19 cellular contexts compared by ENCODE assay signal in genomic region chr6:121828567-121828966, GRCh38.
A peak's percentile ranks its signal among the peaks of the same experiment; 100 is the strongest.
DNase-seq lines count a peak whose midpoint lies in the region; ATAC-seq, FAIRE-seq and TF ChIP-seq lines count a peak whose summit lies in the region.
"Had no signal": no experiment of that assay in that cellular context is flagged by ENCODE, and none has a peak within 500 bp of the region (broad histone marks: within the 10 kb centered on the region; RNA-seq: fewer than 3 reads in every experiment).

No MANE protein-coding gene starts in this region.

- H2AFZ ChIP-seq in HepG2 (ENCODE audit: low read length) = no peak overlapping the region
- H2AFZ ChIP-seq in astrocyte (ENCODE audit: low read depth, low read length) = no peak overlapping the region
- no peak overlapping the region for H2AFZ ChIP-seq in OCI-LY7 (ENCODE audit: low read length)
- H2AFZ ChIP-seq: PC-9 had no signal

- H3K4me1 Mint-ChIP-seq in astrocyte (ENCODE audit: low read depth, unreplicated experiment) = peaks cover 13% of the 10 kb centered on the region
- H3K4me1 Mint-ChIP-seq: CD8-positive, alpha-beta memory T cell had no signal

- H3K27me3 Mint-ChIP-seq in astrocyte (ENCODE audit: low read depth, unreplicated experiment) = no peaks in the 10 kb centered on the region
- H3K27me3 Mint-ChIP-seq: CD8-positive, alpha-beta memory T cell had no signal

- no peaks in the 10 kb centered on the region for H3K9me2 ChIP-seq in OCI-LY7 (ENCODE audit: insufficient read depth, low read length)

- no peak overlapping the region for H3K4me3 Mint-ChIP-seq in astrocyte (ENCODE audit: unreplicated experiment)
- H3K4me3 Mint-ChIP-seq: CD8-positive, alpha-beta memory T cell; GM23338 had no signal

- TF ChIP-seq CTCF in HepG2 (CRISPR knock-in tag; IDR thresholded peaks at IDR 0.05) (no peak), right lobe of liver (IDR thresholded peaks at IDR 0.05) (no peak), astrocyte (IDR thresholded peaks at IDR 0.05; ENCODE audit: insufficient read depth, low read depth, low read length) (no peak), OCI-LY7 (conservative IDR thresholded peaks at IDR 0.05; ENCODE audit: low read length) (no peak), ascending aorta (IDR thresholded peaks at IDR 0.05) (no peak)

- H3K27ac Mint-ChIP-seq in astrocyte (ENCODE audit: unreplicated experiment) = no peak overlapping the region
- H3K27ac Mint-ChIP-seq: CD8-positive, alpha-beta memory T cell; GM23338 had no signal

- no peaks in the 10 kb centered on the region for H3K9me3 Mint-ChIP-seq in astrocyte (ENCODE audit: unreplicated experiment)
- H3K9me3 Mint-ChIP-seq: GM23338 had no signal

- no peak for DNase-seq in HepG2 (ENCODE audit: low spot score)
- DNase-seq in right lobe of liver = no peak
- no peak for DNase-seq in astrocyte (ENCODE audit: low read depth)
- DNase-seq in fibroblast of peridontal ligament (ENCODE audit: extremely low read depth) = peak; percentile 17
- no peak for DNase-seq in OCI-LY7 (ENCODE audit: low spot score)
- DNase-seq in ascending aorta (ENCODE audit: low spot score in 2 of 2) = no peak
- DNase-seq: C1 segment of cervical spinal cord; CD8-positive, alpha-beta memory T cell; Karpas-422; NCI-H1048; NCI-H1436 treated with DMSO at 0.1 percent for 48 hours; NCI-H2029; NCI-H526; SJCRH30; SW 1271 had no signal

- 2% methylated on average over 2 of the region's 2 CpGs for WGBS in HepG2 (ENCODE audit: low lambda C conversion rate)
- 51% methylated on average over 2 of the region's 2 CpGs for WGBS in right lobe of liver (ENCODE audit: insufficient coverage, low coverage, low lambda C conversion rate, missing lambda C conversion rate)

- H3K36me3 ChIP-seq in HepG2 (replicated peaks in 1 of 2; ENCODE audit: control insufficient read depth in 1 of 2, insufficient read depth in 2 of 2, low read length in 2 of 2) (no peaks in the 10 kb centered on the region), right lobe of liver (no peaks in the 10 kb centered on the region), astrocyte (ENCODE audit: insufficient read depth, low read length) (no peaks in the 10 kb centered on the region), OCI-LY7 (ENCODE audit: insufficient read depth, low read length) (no peaks in the 10 kb centered on the region), ascending aorta (no peaks in the 10 kb centered on the region)
- H3K36me3 ChIP-seq: SJCRH30 had no signal

- H3K4me3 ChIP-seq in HepG2 (replicated peaks in 1 of 3; ENCODE audit: insufficient read depth in 1 of 3, low read depth in 2 of 3, low read length in 3 of 3) (no peak overlapping the region), right lobe of liver (no peak overlapping the region), astrocyte (ENCODE audit: insufficient read depth, low read depth, low read length) (no peak overlapping the region), OCI-LY7 (ENCODE audit: low read depth, low read length, poor library complexity, severe bottlenecking) (no peak overlapping the region), ascending aorta (no peak overlapping the region)
- H3K4me3 ChIP-seq: GM23338, PC-9, SJCRH30 had no signal

- H4K20me1 ChIP-seq in HepG2 (ENCODE audit: insufficient read depth, low read length) = no peaks in the 10 kb centered on the region
- H4K20me1 ChIP-seq in astrocyte (ENCODE audit: insufficient read depth, low read length) = no peaks in the 10 kb centered on the region
- H4K20me1 ChIP-seq in OCI-LY7 (ENCODE audit: insufficient read depth, low read length) = no peaks in the 10 kb centered on the region

- H3K4me1 ChIP-seq in HepG2 (ENCODE audit: insufficient read depth, low read length) (no peaks in the 10 kb centered on the region), right lobe of liver (no peaks in the 10 kb centered on the region), astrocyte (ENCODE audit: insufficient read depth, low read length) (peaks cover 20% of the 10 kb centered on the region), OCI-LY7 (ENCODE audit: insufficient read depth, low read length, poor library complexity, severe bottlenecking) (no peaks in the 10 kb centered on the region), ascending aorta (peaks cover 0 to 7% of the 10 kb centered on the region in 2 donors)
- H3K4me1 ChIP-seq: SJCRH30 had no signal

- H3K27me3 ChIP-seq in HepG2 (ENCODE audit: control insufficient read depth in 1 of 2, insufficient read depth in 2 of 2, low read length in 2 of 2) (no peaks in the 10 kb centered on the region), right lobe of liver (no peaks in the 10 kb centered on the region), astrocyte (ENCODE audit: insufficient read depth, low read length) (no peaks in the 10 kb centered on the region), ascending aorta (no peaks in the 10 kb centered on the region)
- H3K27me3 ChIP-seq: SJCRH30 had no signal

- intact Hi-C loops in HepG2 (cut with micrococcal nuclease; ENCODE audit: unreplicated experiment) (no loop called here), right lobe of liver (cut with DNase I) (no loop called here), OCI-LY7 (cut with micrococcal nuclease; ENCODE audit: unreplicated experiment) (no loop called here), ascending aorta (cut with DNase I) (no loop called here)

- in situ Hi-C loops in HepG2 (cut with HindIII; ENCODE audit: extremely low pct_ligation_motif_present, low pct_unique_long_range_greater_than_20kb) = no loop called here

- H3K9me3 ChIP-seq in HepG2 (ENCODE audit: low read length) (no peaks in the 10 kb centered on the region), right lobe of liver (no peaks in the 10 kb centered on the region), astrocyte (ENCODE audit: insufficient read depth, low read depth, low read length) (no peaks in the 10 kb centered on the region), OCI-LY7 (ENCODE audit: low read length) (no peaks in the 10 kb centered on the region), ascending aorta (no peaks in the 10 kb centered on the region)
- H3K9me3 ChIP-seq: SJCRH30 had no signal

- H3K27ac ChIP-seq in HepG2 (ENCODE audit: extremely low read length, insufficient read depth, low read length) = no peak overlapping the region
- H3K27ac ChIP-seq in right lobe of liver = no peak overlapping the region
- H3K27ac ChIP-seq in astrocyte (ENCODE audit: low read depth, low read length) = no peak overlapping the region
- H3K27ac ChIP-seq in OCI-LY7 (ENCODE audit: low read depth, low read length, poor library complexity, severe bottlenecking) = no peak overlapping the region
- H3K27ac ChIP-seq in ascending aorta = no peak overlapping the region
- H3K27ac ChIP-seq: PC-9, SJCRH30 had no signal

- BruUV-seq in HepG2 (replicated peaks; lab: Mats Ljungman, UMichigan) = no TSS peak
- no TSS peak for BruUV-seq in OCI-LY7 (replicated peaks; lab: Mats Ljungman, UMichigan)

- TF ChIP-seq RAD21 in HepG2 (CRISPR knock-in tag; IDR thresholded peaks at IDR 0.05) = no peak

- H3K9ac ChIP-seq in HepG2 (ENCODE audit: insufficient read depth, low read depth, low read length) = no peak overlapping the region
- no peak overlapping the region for H3K9ac ChIP-seq in astrocyte (ENCODE audit: low read length)

- TF ChIP-seq POLR2A in HepG2 (IDR thresholded peaks at IDR 0.05; ENCODE audit: insufficient read depth in 1 of 2, low read depth in 2 of 2, low read length in 2 of 2) (no peak), right lobe of liver (IDR thresholded peaks at IDR 0.05) (no peak)

- no peaks in the 10 kb centered on the region for H3K36me3 Mint-ChIP-seq in astrocyte (ENCODE audit: low read depth, unreplicated experiment)
- H3K36me3 Mint-ChIP-seq: CD8-positive, alpha-beta memory T cell had no signal

- H3K4me2 ChIP-seq in HepG2 (ENCODE audit: low read depth, low read length) (no peak overlapping the region), astrocyte (ENCODE audit: low read length) (no peak overlapping the region), OCI-LY7 (ENCODE audit: low read length) (no peak overlapping the region)
- H3K4me2 ChIP-seq: GM23338, PC-9 had no signal

- H3K79me2 ChIP-seq in HepG2 (ENCODE audit: insufficient read depth, low read length) (no peaks in the 10 kb centered on the region), astrocyte (ENCODE audit: insufficient read depth, low read length) (no peaks in the 10 kb centered on the region), OCI-LY7 (ENCODE audit: insufficient read depth, low read depth, low read length) (no peaks in the 10 kb centered on the region)

- FAIRE-seq in HepG2 (lab: Jason Lieb, UNC) (no peak), astrocyte (lab: Jason Lieb, UNC) (peak; percentile 73)

- POLR2A ChIA-PET in HepG2 (lab: Yijun Ruan, JAX) (no interaction called here), OCI-LY7 (lab: Charles Lee) (no interaction called here)

- CTCF ChIA-PET in HepG2 (lab: Yijun Ruan, JAX; ENCODE audit: low intra/inter-chr PET ratio, low total read pairs) (no interaction called here), OCI-LY7 (lab: Charles Lee; ENCODE audit: unreplicated experiment) (no interaction called here)

- TF ChIP-seq EP300 in HepG2 (IDR thresholded peaks at IDR 0.05; ENCODE audit: low read depth in 2 of 2, low read length in 2 of 2) (no peak), HepG2 (CRISPR knock-in tag; IDR thresholded peaks at IDR 0.05; ENCODE audit: borderline replicate concordance) (no peak)

- no peak for ATAC-seq in HepG2
- no peak for ATAC-seq in right lobe of liver
- no peak for ATAC-seq in HG03196 (IDR thresholded peaks at IDR 0.05; ENCODE audit: unreplicated experiment)
- ATAC-seq in GM21367 (IDR thresholded peaks at IDR 0.05; ENCODE audit: unreplicated experiment) = no peak
- ATAC-seq: GM23338 had no signal

TF ChIP-seq in HepG2, 621 proteins besides CTCF, POLR2A, EP300 and RAD21:
- TF ChIP-seq MAFK (conservative IDR thresholded peaks at IDR 0.05 in 1 of 2, IDR thresholded peaks at IDR 0.05 in 1 of 2; ENCODE audit: low read length in 2 of 2) (peak; percentile 80 to 88), MAFF (IDR thresholded peaks at IDR 0.05; ENCODE audit: low read depth, low read length) (peak; percentile 90), PTBP1 (IDR thresholded peaks at IDR 0.05; ENCODE audit: low read depth, low read length, poor library complexity, severe bottlenecking) (no peak), ZNF792 (CRISPR knock-in tag; IDR thresholded peaks at IDR 0.05) (no peak)
